ENCODE assay signal across 10 cellular contexts in the genomic region with DNA sequence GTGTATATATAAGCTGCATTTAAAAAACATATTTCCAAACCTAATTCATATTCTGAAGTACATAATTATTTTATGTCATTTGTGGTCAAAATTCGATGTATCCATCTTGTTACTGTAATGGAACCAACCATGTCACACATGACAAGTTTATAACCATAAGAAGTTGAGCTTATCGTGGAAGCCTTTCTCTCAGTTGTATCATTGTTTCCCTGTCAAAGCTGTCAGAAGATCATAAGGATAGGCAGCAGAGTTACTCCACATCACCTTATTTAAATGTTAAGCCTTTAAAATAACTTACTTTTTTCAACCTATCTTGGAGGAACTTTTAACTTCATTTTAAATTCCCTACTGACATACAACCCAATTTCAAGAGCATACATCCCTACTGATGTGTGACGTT.
"Had no signal": no experiment of that assay in that cellular context is flagged by ENCODE, and none has a peak within 500 bp of the region (broad histone marks: within the 10 kb centered on the region; RNA-seq: fewer than 3 reads in every experiment).

No MANE protein-coding gene starts in this region.

- H2AFZ ChIP-seq: GM23248, GM23338 had no signal

- H3K4me3 ChIP-seq: GM23248, GM23338, HAP-1 had no signal

- H3K9ac ChIP-seq: GM23248 had no signal

- H3K9me3 ChIP-seq: HAP-1 had no signal

- H3K27ac ChIP-seq: GM23248 had no signal

- FAIRE-seq: H1, H54 had no signal

- H3K4me2 ChIP-seq: GM23338 had no signal

- DNase-seq: GM23248, GOT3, H7, H9, HCEC 1CT, HFFc6 had no signal

- H3K36me3 ChIP-seq: HAP-1 had no signal
